Comparison of ENCODE assay signal across 22 cellular contexts in genomic region chrX:40077176-40077575, GRCh38.
"Had no signal": no experiment of that assay in that cellular context is flagged by ENCODE, and none has a peak within 500 bp of the region (broad histone marks: within the 10 kb centered on the region; RNA-seq: fewer than 3 reads in every experiment).

No MANE protein-coding gene starts in this region.

- H3K9ac ChIP-seq: parathyroid adenoma had no signal

- H3K4me3 ChIP-seq: adrenal gland, breast epithelium, colonic mucosa, gastroesophageal sphincter, suprapubic skin, transverse colon, uterus had no signal

- H3K4me3 Mint-ChIP-seq: activated CD4-positive, alpha-beta memory T cell treated with anti-CD3 and anti-CD28 coated beads, Interleukin-2, amount 10 ng/mL, durations not matched to agents 7 days and 5 days; activated CD4-positive, alpha-beta T cell treated with anti-CD3 and anti-CD28 coated beads, Interleukin-2, amount 10 ng/mL, durations not matched to agents 24 days and 14 days; activated CD8-positive, alpha-beta memory T cell treated with anti-CD3 and anti-CD28 coated beads, Interleukin-2, amount 10 ng/mL, durations not matched to agents 7 days and 5 days; activated naive CD8-positive, alpha-beta T cell; memory B cell; nephron; stimulated activated naive CD8-positive, alpha-beta T cell treated with anti-CD3 and anti-CD28 coated beads, Interleukin-15, amount 100 ng/mL, for 72 hours; T-helper 17 cell had no signal

- H3K36me3 ChIP-seq: breast epithelium, colonic mucosa, transverse colon, uterus had no signal

- H3K27ac Mint-ChIP-seq: activated CD4-positive, alpha-beta memory T cell treated with anti-CD3 and anti-CD28 coated beads, Interleukin-2, amount 10 ng/mL, durations not matched to agents 7 days and 5 days; activated CD8-positive, alpha-beta memory T cell treated with anti-CD3 and anti-CD28 coated beads, Interleukin-2, amount 10 ng/mL, durations not matched to agents 7 days and 5 days; activated naive CD8-positive, alpha-beta T cell; stimulated activated naive CD8-positive, alpha-beta T cell treated with anti-CD3 and anti-CD28 coated beads, Interleukin-15, amount 100 ng/mL, for 72 hours had no signal

- H3K27me3 ChIP-seq: adrenal gland, colonic mucosa, gastroesophageal sphincter, suprapubic skin, transverse colon, uterus had no signal

- H3K36me3 Mint-ChIP-seq: activated naive CD8-positive, alpha-beta T cell had no signal

- ATAC-seq: activated CD8-positive, alpha-beta memory T cell treated with anti-CD3 and anti-CD28 coated beads, Interleukin-2, amount 10 ng/mL, durations not matched to agents 7 days and 5 days; gastroesophageal sphincter; stimulated activated naive CD8-positive, alpha-beta T cell treated with anti-CD3 and anti-CD28 coated beads, Interleukin-15, amount 100 ng/mL, for 72 hours; T-helper 17 cell had no signal

- H3K79me2 ChIP-seq: parathyroid adenoma had no signal

- H2AFZ ChIP-seq: parathyroid adenoma had no signal

- DNase-seq: activated CD4-positive, alpha-beta memory T cell treated with anti-CD3 and anti-CD28 coated beads, Interleukin-2, amount 10 ng/mL, durations not matched to agents 7 days and 5 days; activated CD4-positive, alpha-beta T cell treated with anti-CD3 and anti-CD28 coated beads, Interleukin-2, amount 10 ng/mL, durations not matched to agents 24 days and 14 days; activated CD4-positive, CD25-positive, alpha-beta regulatory T cell; activated CD8-positive, alpha-beta memory T cell treated with anti-CD3 and anti-CD28 coated beads, Interleukin-2, amount 10 ng/mL, durations not matched to agents 7 days and 5 days; colonic mucosa; head of caudate nucleus; hypothalamus; stimulated activated CD4-positive, alpha-beta T cell treated with anti-CD3 and anti-CD28 coated beads, Interleukin-4, amount 100 ng/mL, for 24 hours; stimulated activated naive CD8-positive, alpha-beta T cell treated with anti-CD3 and anti-CD28 coated beads, Interleukin-15, amount 100 ng/mL, for 72 hours; SW 1271; T-helper 17 cell; transverse colon; uterus had no signal

- H3K4me1 ChIP-seq: adrenal gland, breast epithelium, colonic mucosa, parathyroid adenoma, uterus had no signal

- H3K9me3 ChIP-seq: adrenal gland, breast epithelium, colonic mucosa, gastroesophageal sphincter, suprapubic skin, transverse colon, uterus had no signal

- H3K27ac ChIP-seq: breast epithelium, colonic mucosa, parathyroid adenoma, suprapubic skin, uterus had no signal

- H3K27me3 Mint-ChIP-seq: activated CD4-positive, alpha-beta memory T cell treated with anti-CD3 and anti-CD28 coated beads, Interleukin-2, amount 10 ng/mL, durations not matched to agents 7 days and 5 days; activated CD4-positive, alpha-beta T cell treated with anti-CD3 and anti-CD28 coated beads, Interleukin-2, amount 10 ng/mL, durations not matched to agents 24 days and 14 days; activated CD8-positive, alpha-beta memory T cell treated with anti-CD3 and anti-CD28 coated beads, Interleukin-2, amount 10 ng/mL, durations not matched to agents 7 days and 5 days; activated naive CD8-positive, alpha-beta T cell; activated T-helper 17 cell treated with anti-CD3 and anti-CD28 coated beads, Interleukin-2, amount 50 U/mL, for 72 hours; memory B cell; stimulated activated naive CD8-positive, alpha-beta T cell treated with anti-CD3 and anti-CD28 coated beads, Interleukin-15, amount 100 ng/mL, for 72 hours; T-helper 17 cell had no signal

- H3K9me3 Mint-ChIP-seq: activated CD4-positive, alpha-beta memory T cell treated with anti-CD3 and anti-CD28 coated beads, Interleukin-2, amount 10 ng/mL, durations not matched to agents 7 days and 5 days; activated CD4-positive, alpha-beta T cell treated with anti-CD3 and anti-CD28 coated beads, Interleukin-2, amount 10 ng/mL, durations not matched to agents 24 days and 14 days; activated T-helper 17 cell treated with anti-CD3 and anti-CD28 coated beads, Interleukin-2, amount 50 U/mL, for 72 hours; memory B cell; stimulated activated naive CD8-positive, alpha-beta T cell treated with anti-CD3 and anti-CD28 coated beads, Interleukin-15, amount 100 ng/mL, for 72 hours had no signal
